ENCODE assay signal across 3 cellular contexts in the genomic region with DNA sequence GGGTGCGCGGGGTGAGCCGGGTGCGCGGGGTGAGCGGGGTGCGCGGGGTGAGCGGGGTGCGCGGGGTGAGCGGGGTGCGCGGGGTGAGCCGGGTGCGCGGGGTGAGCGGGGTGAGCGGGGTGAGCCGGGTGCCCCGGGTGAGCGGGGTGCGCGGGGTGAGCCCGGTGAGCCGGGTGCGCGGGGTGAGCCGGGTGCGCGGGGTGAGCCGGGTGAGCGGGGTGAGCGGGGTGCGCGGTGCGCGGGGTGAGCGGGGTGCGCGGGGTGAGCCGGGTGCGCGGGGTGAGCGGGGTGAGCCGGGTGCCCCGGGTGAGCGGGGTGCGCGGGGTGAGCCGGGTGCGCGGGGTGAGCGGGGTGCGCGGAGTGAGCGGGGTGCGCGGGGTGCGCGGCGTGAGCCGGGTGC. TPM values are rescaled to one million over a fixed set of nuclear protein-coding genes. Genes with fewer than 3 reads are reported as not detected.
"Had no signal": no experiment of that assay in that cellular context is flagged by ENCODE, and none has a peak within 500 bp of the region (broad histone marks: within the 10 kb centered on the region; RNA-seq: fewer than 3 reads in every experiment).

No MANE protein-coding gene starts in this region.

RNA-seq across cellular contexts. Expression of a gene that starts 29.8 kb away (rescaled TPM):
- total RNA-seq: mammary epithelial cell, myocyte had no signal
- polyA plus RNA-seq: keratinocyte, mammary epithelial cell had no signal
